In genomic region chr4:174283507-174284180, GRCh38 we compare ENCODE assay signal across 8 cellular contexts. TPM values are rescaled to one million over a fixed set of nuclear protein-coding genes. Genes with fewer than 3 reads are reported as not detected.
DNase-seq lines count a peak whose midpoint lies in the region; ATAC-seq, FAIRE-seq and TF ChIP-seq lines count a peak whose summit lies in the region.

TSS of gene CEP44 (plus strand) at chr4:174283911. CDS start at chr4:174299122, 15,211 bp downstream.
TSS of gene FBXO8 (minus strand) at chr4:174283667. CDS start at chr4:174263092, 20,575 bp downstream.

- peak; percentile 84 for FAIRE-seq in keratinocyte (lab: Jason Lieb, UNC)

- peak within 1 kb of the TSS; percentile 96 for H3K9ac ChIP-seq in keratinocyte (ENCODE audit: control insufficient read depth, extremely low read depth, insufficient read depth, low read length)

- no peaks in the 10 kb centered on the region for H4K20me1 ChIP-seq in keratinocyte (ENCODE audit: control insufficient read depth, extremely low read depth, insufficient read depth, low read length)

- no peaks in the 10 kb centered on the region for H3K9me3 ChIP-seq in keratinocyte (ENCODE audit: control insufficient read depth, low read depth, low read length)

- H3K27ac ChIP-seq in keratinocyte (ENCODE audit: control insufficient read depth, insufficient read depth, low read length): peak within 1 kb of the TSS; percentile 97

- peak within 1 kb of the TSS; percentile 69 to 88 (median 83) for H3K4me3 ChIP-seq in keratinocyte (ENCODE audit: control insufficient read depth in 2 of 3, extremely low read depth in 1 of 3, insufficient read depth in 2 of 3, low read depth in 1 of 3, low read length in 3 of 3)

- H3K4me1 ChIP-seq in keratinocyte (ENCODE audit: control insufficient read depth, extremely low read depth, insufficient read depth, low read length): peaks cover 18% of the 10 kb centered on the region

- dilution Hi-C loops in keratinocyte (cut with MboI; ENCODE audit: extremely low pct_ligation_motif_present, low sequenced_read_pairs): no loop called here

- DNase-seq in ACHN (peak; percentile 71), NCI-H2227 (lab: John Stamatoyannopoulos, UW; ENCODE audit: unreplicated experiment) (peak; percentile 85), keratinocyte (ENCODE audit: low read depth, low spot score) (no peak)
- DNase-seq in activated CD4-positive, CD25-positive, alpha-beta regulatory T cell treated with anti-CD3 and anti-CD28 coated beads, Interleukin-2, amount 50 U/mL, for 16 hours (ENCODE audit: low read depth, low spot score): peak; percentile 40
- peak; percentile 76 for DNase-seq in central memory CD4-positive, alpha-beta T cell
- peak; percentile 36 to 52 (median 42) for DNase-seq in stimulated activated CD4-positive, alpha-beta T cell treated with anti-CD3 and anti-CD28 coated beads, Interleukin-12 subunit alpha, Interleukin-12 subunit beta, amount 100 ng/mL, for 48 hours (ENCODE audit: low read depth in 2 of 3, low spot score in 1 of 3)

- peaks cover 49% of the 10 kb centered on the region for H3K79me2 ChIP-seq in keratinocyte (ENCODE audit: control insufficient read depth, insufficient read depth, low read length)

- H3K9me1 ChIP-seq in keratinocyte (ENCODE audit: control insufficient read depth, extremely low read depth, insufficient read depth, low read length): no peaks in the 10 kb centered on the region

- ATAC-seq in GM18861 (IDR thresholded peaks at IDR 0.05; ENCODE audit: unreplicated experiment) (peak; percentile 37), HG03103 (IDR thresholded peaks at IDR 0.05; ENCODE audit: low read depth, unreplicated experiment) (peak; percentile 54)

- in situ Hi-C loops in ACHN (cut with HindIII; ENCODE audit: low pct_ligation_motif_present, low pct_unique_long_range_greater_than_20kb, low sequenced_read_pairs): no loop called here

- no peaks in the 10 kb centered on the region for H3K36me3 ChIP-seq in keratinocyte (ENCODE audit: control insufficient read depth in 2 of 2, extremely low read depth in 1 of 2, insufficient read depth in 2 of 2, low read length in 2 of 2)

- no peak for TF ChIP-seq CTCF in keratinocyte (optimal IDR thresholded peaks at IDR 0.05 in 1 of 3, IDR thresholded peaks at IDR 0.05 in 1 of 3, conservative IDR thresholded peaks at IDR 0.05 in 1 of 3; ENCODE audit: extremely low read depth in 1 of 3, insufficient read depth in 2 of 3, low read length in 3 of 3)

- peak within 1 kb of the TSS; percentile 97 for H2AFZ ChIP-seq in keratinocyte (ENCODE audit: control insufficient read depth, low read length)

- no peaks in the 10 kb centered on the region for H3K27me3 ChIP-seq in keratinocyte (ENCODE audit: control insufficient read depth, extremely low read depth, insufficient read depth, low read length)

- peak within 1 kb of the TSS; percentile 81 for H3K4me2 ChIP-seq in keratinocyte (ENCODE audit: control insufficient read depth, extremely low read depth, insufficient read depth, low read depth, low read length)

RNA-seq across cellular contexts. Expression of gene CEP44, which starts in this region (rescaled TPM):
- polyA plus RNA-seq in keratinocyte: 3.9 to 8.0 TPM (median 5.3 TPM) in 3 replicates
- polyA plus RNA-seq in keratinocyte (2011; ENCODE audit: low read depth): 10.5 TPM
- 2.5 and 4.0 TPM in 2 replicates for polyA plus RNA-seq in keratinocyte (2011; cell fraction: cytosol; rRNA removed)
- 7.0 and 7.9 TPM in 2 replicates for polyA plus RNA-seq in keratinocyte (2011; cell fraction: nucleus; rRNA removed)
- 4.1 and 7.4 TPM in 2 replicates for polyA plus RNA-seq in keratinocyte (2012; ENCODE audit: low replicate concordance)
- 2.5 to 8.2 TPM (median 3.2 TPM) in 3 replicates for polyA minus RNA-seq in keratinocyte
- 4.8 TPM for polyA minus RNA-seq in keratinocyte (2011; cell fraction: cytosol; rRNA and poly(A)+ RNA removed)
- 4.1 and 11.5 TPM in 2 replicates for polyA minus RNA-seq in keratinocyte (2011; cell fraction: nucleus; rRNA and poly(A)+ RNA removed)

RNA-seq across cellular contexts. Expression of gene FBXO8, which starts in this region (rescaled TPM):
- 9.0 to 21.0 TPM (median 16.3 TPM) in 3 replicates for polyA plus RNA-seq in keratinocyte
- polyA plus RNA-seq in keratinocyte (2011; ENCODE audit: low read depth): 9.2 TPM
- polyA plus RNA-seq in keratinocyte (2011; cell fraction: cytosol; rRNA removed): 10.6 and 19.5 TPM in 2 replicates
- 11.1 and 12.3 TPM in 2 replicates for polyA plus RNA-seq in keratinocyte (2011; cell fraction: nucleus; rRNA removed)
- 9.4 and 15.8 TPM in 2 replicates for polyA plus RNA-seq in keratinocyte (2012; ENCODE audit: low replicate concordance)
- polyA minus RNA-seq in keratinocyte: 5.2 to 14.3 TPM (median 13.5 TPM) in 3 replicates
- polyA minus RNA-seq in keratinocyte (2011; cell fraction: cytosol; rRNA and poly(A)+ RNA removed): 12.3 TPM
- polyA minus RNA-seq in keratinocyte (2011; cell fraction: nucleus; rRNA and poly(A)+ RNA removed): 9.5 and 10.2 TPM in 2 replicates
